1 cellular context compared by ENCODE assay signal in the genomic region with DNA sequence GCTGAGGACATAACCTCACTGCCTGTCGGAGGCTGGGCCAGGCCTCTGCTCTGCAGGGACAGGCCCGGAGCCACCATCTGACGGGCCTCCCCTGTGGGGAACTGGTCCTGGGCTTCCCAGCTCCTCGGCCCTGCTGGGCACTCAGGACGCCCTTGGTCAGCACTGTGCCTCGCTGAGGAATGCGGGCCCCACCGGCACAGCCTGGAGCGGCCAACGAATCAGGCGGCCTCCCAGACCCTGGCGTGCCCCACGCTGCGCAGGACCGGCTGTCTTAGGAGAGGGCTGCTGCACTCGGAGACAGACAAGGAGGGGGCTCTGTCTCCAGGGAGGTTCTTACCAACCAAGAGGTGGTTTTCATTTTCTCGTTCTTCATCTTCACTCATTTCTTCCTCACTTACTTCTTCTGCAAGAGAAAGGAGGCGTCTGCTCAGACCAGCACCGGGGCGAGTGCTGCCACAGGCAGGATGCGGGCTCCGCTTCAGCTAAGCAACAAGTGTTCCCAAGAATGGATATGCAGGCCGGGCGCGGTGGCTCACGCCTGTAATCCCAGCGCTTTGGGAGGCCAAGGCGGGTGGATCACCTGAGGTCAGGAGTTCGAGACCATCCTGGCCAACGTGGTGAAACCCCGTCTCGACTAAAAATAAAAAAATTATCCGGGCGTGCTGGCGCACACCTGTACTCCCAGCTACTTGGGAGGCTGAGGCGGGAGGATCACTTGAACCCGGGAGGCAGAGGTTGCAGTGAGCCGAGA. TPM values are rescaled to one million over a fixed set of nuclear protein-coding genes. Genes with fewer than 3 reads are reported as not detected.
"Had no signal": no experiment of that assay in that cellular context is flagged by ENCODE, and none has a peak within 500 bp of the region (broad histone marks: within the 10 kb centered on the region; RNA-seq: fewer than 3 reads in every experiment).

No MANE protein-coding gene starts in this region.

RNA-seq across cellular contexts. Expression of gene MMP23B, which starts 8.9 kb away (rescaled TPM):
- total RNA-seq: dermis blood vessel endothelial cell had no signal
